Comparison of ENCODE assay signal across 1 cellular context in the genomic region with DNA sequence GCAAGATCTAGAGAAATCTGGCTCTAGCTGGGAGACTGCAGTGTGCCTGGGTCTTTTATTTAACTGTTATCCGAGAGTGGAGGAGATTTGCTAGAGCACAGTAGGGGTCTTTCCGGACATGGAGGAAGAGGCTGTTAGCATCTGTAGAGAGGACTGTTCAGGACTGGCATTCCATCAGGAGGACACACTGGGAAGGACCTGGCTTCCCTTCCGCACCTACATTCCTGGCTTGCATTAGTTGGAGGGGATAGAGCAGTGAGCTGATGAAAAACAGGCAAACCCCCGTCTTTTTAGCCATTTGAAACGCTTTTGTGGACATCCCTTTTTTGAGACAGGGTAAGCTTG.
TF ChIP-seq lines count a peak whose summit lies in the region.

No MANE protein-coding gene starts in this region.

TF ChIP-seq in GM23338, 12 proteins besides CTCF, POLR2A, EP300 and RAD21 (continued from another document):
- TF ChIP-seq, protein P1, sequence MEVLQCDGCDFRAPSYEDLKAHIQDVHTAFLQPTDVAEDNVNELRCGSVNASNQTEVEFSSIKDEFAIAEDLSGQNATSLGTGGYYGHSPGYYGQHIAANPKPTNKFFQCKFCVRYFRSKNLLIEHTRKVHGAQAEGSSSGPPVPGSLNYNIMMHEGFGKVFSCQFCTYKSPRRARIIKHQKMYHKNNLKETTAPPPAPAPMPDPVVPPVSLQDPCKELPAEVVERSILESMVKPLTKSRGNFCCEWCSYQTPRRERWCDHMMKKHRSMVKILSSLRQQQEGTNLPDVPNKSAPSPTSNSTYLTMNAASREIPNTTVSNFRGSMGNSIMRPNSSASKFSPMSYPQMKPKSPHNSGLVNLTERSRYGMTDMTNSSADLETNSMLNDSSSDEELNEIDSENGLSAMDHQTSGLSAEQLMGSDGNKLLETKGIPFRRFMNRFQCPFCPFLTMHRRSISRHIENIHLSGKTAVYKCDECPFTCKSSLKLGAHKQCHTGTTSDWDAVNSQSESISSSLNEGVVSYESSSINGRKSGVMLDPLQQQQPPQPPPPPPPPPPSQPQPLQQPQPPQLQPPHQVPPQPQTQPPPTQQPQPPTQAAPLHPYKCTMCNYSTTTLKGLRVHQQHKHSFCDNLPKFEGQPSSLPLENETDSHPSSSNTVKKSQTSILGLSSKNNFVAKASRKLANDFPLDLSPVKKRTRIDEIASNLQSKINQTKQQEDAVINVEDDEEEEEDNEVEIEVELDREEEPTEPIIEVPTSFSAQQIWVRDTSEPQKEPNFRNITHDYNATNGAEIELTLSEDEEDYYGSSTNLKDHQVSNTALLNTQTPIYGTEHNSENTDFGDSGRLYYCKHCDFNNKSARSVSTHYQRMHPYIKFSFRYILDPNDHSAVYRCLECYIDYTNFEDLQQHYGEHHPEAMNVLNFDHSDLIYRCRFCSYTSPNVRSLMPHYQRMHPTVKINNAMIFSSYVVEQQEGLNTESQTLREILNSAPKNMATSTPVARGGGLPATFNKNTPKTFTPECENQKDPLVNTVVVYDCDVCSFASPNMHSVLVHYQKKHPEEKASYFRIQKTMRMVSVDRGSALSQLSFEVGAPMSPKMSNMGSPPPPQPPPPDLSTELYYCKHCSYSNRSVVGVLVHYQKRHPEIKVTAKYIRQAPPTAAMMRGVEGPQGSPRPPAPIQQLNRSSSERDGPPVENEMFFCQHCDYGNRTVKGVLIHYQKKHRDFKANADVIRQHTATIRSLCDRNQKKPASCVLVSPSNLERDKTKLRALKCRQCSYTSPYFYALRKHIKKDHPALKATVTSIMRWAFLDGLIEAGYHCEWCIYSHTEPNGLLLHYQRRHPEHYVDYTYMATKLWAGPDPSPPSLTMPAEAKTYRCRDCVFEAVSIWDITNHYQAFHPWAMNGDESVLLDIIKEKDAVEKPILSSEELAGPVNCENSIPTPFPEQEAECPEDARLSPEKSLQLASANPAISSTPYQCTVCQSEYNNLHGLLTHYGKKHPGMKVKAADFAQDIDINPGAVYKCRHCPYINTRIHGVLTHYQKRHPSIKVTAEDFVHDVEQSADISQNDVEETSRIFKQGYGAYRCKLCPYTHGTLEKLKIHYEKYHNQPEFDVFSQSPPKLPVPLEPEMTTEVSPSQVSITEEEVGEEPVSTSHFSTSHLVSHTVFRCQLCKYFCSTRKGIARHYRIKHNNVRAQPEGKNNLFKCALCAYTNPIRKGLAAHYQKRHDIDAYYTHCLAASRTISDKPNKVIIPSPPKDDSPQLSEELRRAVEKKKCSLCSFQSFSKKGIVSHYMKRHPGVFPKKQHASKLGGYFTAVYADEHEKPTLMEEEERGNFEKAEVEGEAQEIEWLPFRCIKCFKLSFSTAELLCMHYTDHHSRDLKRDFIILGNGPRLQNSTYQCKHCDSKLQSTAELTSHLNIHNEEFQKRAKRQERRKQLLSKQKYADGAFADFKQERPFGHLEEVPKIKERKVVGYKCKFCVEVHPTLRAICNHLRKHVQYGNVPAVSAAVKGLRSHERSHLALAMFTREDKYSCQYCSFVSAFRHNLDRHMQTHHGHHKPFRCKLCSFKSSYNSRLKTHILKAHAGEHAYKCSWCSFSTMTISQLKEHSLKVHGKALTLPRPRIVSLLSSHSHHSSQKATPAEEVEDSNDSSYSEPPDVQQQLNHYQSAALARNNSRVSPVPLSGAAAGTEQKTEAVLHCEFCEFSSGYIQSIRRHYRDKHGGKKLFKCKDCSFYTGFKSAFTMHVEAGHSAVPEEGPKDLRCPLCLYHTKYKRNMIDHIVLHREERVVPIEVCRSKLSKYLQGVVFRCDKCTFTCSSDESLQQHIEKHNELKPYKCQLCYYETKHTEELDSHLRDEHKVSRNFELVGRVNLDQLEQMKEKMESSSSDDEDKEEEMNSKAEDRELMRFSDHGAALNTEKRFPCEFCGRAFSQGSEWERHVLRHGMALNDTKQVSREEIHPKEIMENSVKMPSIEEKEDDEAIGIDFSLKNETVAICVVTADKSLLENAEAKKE (CRISPR knock-in tag; IDR thresholded peaks at IDR 0.05), result peak; percentile 93
- TF ChIP-seq EZH2 (IDR thresholded peaks at IDR 0.05; ENCODE audit: low read depth, unreplicated experiment), result no peak
